ENCODE assay signal across 10 cellular contexts in the genomic region with DNA sequence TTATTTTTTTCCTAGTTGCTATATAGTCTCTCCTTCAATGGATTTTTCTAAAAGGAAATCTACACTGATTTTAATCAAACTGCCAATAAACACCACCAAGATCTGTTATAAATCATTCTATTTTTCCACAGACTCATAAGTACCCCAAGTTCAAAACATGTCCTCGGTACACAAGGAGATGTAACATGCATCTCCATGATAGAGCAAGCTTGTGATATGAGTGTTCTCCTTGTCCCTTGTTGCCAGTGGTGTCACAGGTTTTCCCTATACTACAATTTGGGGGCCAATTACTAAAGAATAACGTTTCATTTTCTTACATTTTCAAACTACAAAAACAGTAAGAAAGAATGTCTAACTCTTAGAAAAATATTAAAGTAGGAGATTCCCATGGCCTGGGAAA. TPM values are rescaled to one million over a fixed set of nuclear protein-coding genes. Genes with fewer than 3 reads are reported as not detected.
DNase-seq lines count a peak whose midpoint lies in the region; ATAC-seq, FAIRE-seq and TF ChIP-seq lines count a peak whose summit lies in the region.
"Had no signal": no experiment of that assay in that cellular context is flagged by ENCODE, and none has a peak within 500 bp of the region (broad histone marks: within the 10 kb centered on the region; RNA-seq: fewer than 3 reads in every experiment).

No MANE protein-coding gene starts in this region.

- H3K4me3 Mint-ChIP-seq in activated CD4-positive, alpha-beta T cell treated with anti-CD3 and anti-CD28 coated beads, Interleukin-2, amount 10 ng/mL, durations not matched to agents 24 days and 14 days, result peak overlapping the region; percentile 86
- peak overlapping the region; percentile 74 to 90 for H3K4me3 Mint-ChIP-seq in stimulated activated naive CD8-positive, alpha-beta T cell treated with anti-CD3 and anti-CD28 coated beads, Interleukin-15, amount 100 ng/mL, for 72 hours

- H3K4me1 ChIP-seq in OCI-LY7 (ENCODE audit: insufficient read depth, low read length, poor library complexity, severe bottlenecking), result peaks cover 69% of the 10 kb centered on the region
- no peaks in the 10 kb centered on the region for H3K4me1 ChIP-seq in endothelial cell of umbilical vein (ENCODE audit: control insufficient read depth, extremely low read depth, insufficient read depth, low read length)

- no peak for ATAC-seq in stimulated activated naive CD8-positive, alpha-beta T cell treated with anti-CD3 and anti-CD28 coated beads, Interleukin-15, amount 100 ng/mL, for 72 hours
- no peak for ATAC-seq in HG03159 (IDR thresholded peaks at IDR 0.05; ENCODE audit: unreplicated experiment)

- intact Hi-C loops in activated CD4-positive, alpha-beta T cell treated with anti-CD3 and anti-CD28 coated beads, Interleukin-2, amount 10 ng/mL, durations not matched to agents 24 days and 14 days (cut with micrococcal nuclease), result loop anchor here (1.0 to 5.0 kb wide), 2 partner anchors 12 to 87 kb away; no protein-coding TSS in a partner anchor
- intact Hi-C loops in OCI-LY7 (cut with micrococcal nuclease; ENCODE audit: unreplicated experiment), result loop anchor here (1.0 to 10.0 kb wide), 4 partner anchors 101 to 805 kb away; a partner anchor contains a TSS
- intact Hi-C loops in endothelial cell of umbilical vein (cut with micrococcal nuclease), result no loop called here

- no peak overlapping the region for H3K9ac ChIP-seq in endothelial cell of umbilical vein (replicated peaks; ENCODE audit: extremely low read depth, insufficient read depth, low read length)

- no peak for FAIRE-seq in endothelial cell of umbilical vein (lab: Jason Lieb, UNC)

- peaks cover 0 to 2% of the 10 kb centered on the region in 2 experiments for H3K27me3 ChIP-seq in endothelial cell of umbilical vein (ENCODE audit: control insufficient read depth in 2 of 2, insufficient read depth in 2 of 2, low read length in 2 of 2)

- H3K9me3 Mint-ChIP-seq in activated CD4-positive, alpha-beta T cell treated with anti-CD3 and anti-CD28 coated beads, Interleukin-2, amount 10 ng/mL, durations not matched to agents 24 days and 14 days, result no peaks in the 10 kb centered on the region
- H3K9me3 Mint-ChIP-seq in stimulated activated naive CD8-positive, alpha-beta T cell treated with anti-CD3 and anti-CD28 coated beads, Interleukin-15, amount 100 ng/mL, for 72 hours, result no peaks in the 10 kb centered on the region

- BruUV-seq in OCI-LY7 (replicated peaks; lab: Mats Ljungman, UMichigan), result TSS peak; percentile 86
- no TSS peak for BruUV-seq in endothelial cell of umbilical vein (replicated peaks; lab: Mats Ljungman, UMichigan)

- peaks cover 11% of the 10 kb centered on the region for H3K36me3 Mint-ChIP-seq in activated CD4-positive, alpha-beta T cell treated with anti-CD3 and anti-CD28 coated beads, Interleukin-2, amount 10 ng/mL, durations not matched to agents 24 days and 14 days (ENCODE audit: low read depth)

- CTCF ChIA-PET in OCI-LY7 (lab: Charles Lee; ENCODE audit: unreplicated experiment) (interaction anchor here (1.2 kb wide), 1 partner anchor 13 kb away, joined by 5 read pairs; no protein-coding TSS in a partner anchor), endothelial cell of umbilical vein (lab: Charles Lee) (no interaction called here)

- H3K36me3 ChIP-seq in OCI-LY7 (ENCODE audit: insufficient read depth, low read length) (peaks cover 4% of the 10 kb centered on the region; the same call in 1 of the 2 replicates), endothelial cell of umbilical vein (ENCODE audit: control insufficient read depth in 2 of 2, extremely low read depth in 1 of 2, insufficient read depth in 2 of 2, low read length in 2 of 2) (no peaks in the 10 kb centered on the region)

- POLR2A ChIA-PET in OCI-LY7 (lab: Charles Lee), result interaction anchor here (0.6 to 1.9 kb wide), 11 partner anchors 11 to 101 kb away, joined by 3 to 5 read pairs (median 4); a partner anchor contains a TSS
- POLR2A ChIA-PET in endothelial cell of umbilical vein (lab: Charles Lee), result no interaction called here

- H2AFZ ChIP-seq in OCI-LY7 (ENCODE audit: low read length) (peak overlapping the region; percentile 79; the same call in 1 of the 2 replicates), endothelial cell of umbilical vein (ENCODE audit: low read depth, low read length) (peak overlapping the region; percentile 29)

- no peaks in the 10 kb centered on the region for H3K9me3 ChIP-seq in OCI-LY7 (ENCODE audit: low read length)
- H3K9me3 ChIP-seq in endothelial cell of umbilical vein (replicated peaks; ENCODE audit: control insufficient read depth, insufficient read depth, low read length), result no peaks in the 10 kb centered on the region

- H3K79me2 ChIP-seq in OCI-LY7 (ENCODE audit: insufficient read depth, low read depth, low read length) (peaks cover 54% of the 10 kb centered on the region), endothelial cell of umbilical vein (ENCODE audit: control insufficient read depth, insufficient read depth, low read length) (no peaks in the 10 kb centered on the region)

- no peak for TF ChIP-seq POLR2A in endothelial cell of umbilical vein (IDR thresholded peaks at IDR 0.05; ENCODE audit: low read depth, low read length)

- H3K27ac Mint-ChIP-seq in activated CD4-positive, alpha-beta T cell treated with anti-CD3 and anti-CD28 coated beads, Interleukin-2, amount 10 ng/mL, durations not matched to agents 24 days and 14 days, result peak overlapping the region; percentile 94
- peak overlapping the region; percentile 98 for H3K27ac Mint-ChIP-seq in stimulated activated naive CD8-positive, alpha-beta T cell treated with anti-CD3 and anti-CD28 coated beads, Interleukin-15, amount 100 ng/mL, for 72 hours

- H3K4me1 Mint-ChIP-seq in activated CD4-positive, alpha-beta T cell treated with anti-CD3 and anti-CD28 coated beads, Interleukin-2, amount 10 ng/mL, durations not matched to agents 24 days and 14 days, result peaks cover 58% of the 10 kb centered on the region
- H3K4me1 Mint-ChIP-seq in stimulated activated naive CD8-positive, alpha-beta T cell treated with anti-CD3 and anti-CD28 coated beads, Interleukin-15, amount 100 ng/mL, for 72 hours, result peaks cover 68% of the 10 kb centered on the region

- H3K27ac ChIP-seq in OCI-LY7 (ENCODE audit: low read depth, low read length, poor library complexity, severe bottlenecking) (peak overlapping the region; percentile 89), endothelial cell of umbilical vein (ENCODE audit: insufficient read depth, low read depth, low read length) (no peak overlapping the region)

- H3K4me2 ChIP-seq in OCI-LY7 (ENCODE audit: low read length) (peak overlapping the region; percentile 68), endothelial cell of umbilical vein (ENCODE audit: insufficient read depth, low read length) (peak overlapping the region; percentile 47)

- TF ChIP-seq CTCF in OCI-LY7 (conservative IDR thresholded peaks at IDR 0.05; ENCODE audit: low read length) (no peak), endothelial cell of umbilical vein (IDR thresholded peaks at IDR 0.05; ENCODE audit: extremely low read depth in 1 of 2, insufficient read depth in 1 of 2, low read depth in 1 of 2, low read length in 2 of 2) (no peak)

- H3K9me1 ChIP-seq in endothelial cell of umbilical vein (replicated peaks; ENCODE audit: control insufficient read depth, extremely low read depth, insufficient read depth, low read length), result no peaks in the 10 kb centered on the region

- DNase-seq in activated CD4-positive, alpha-beta T cell treated with anti-CD3 and anti-CD28 coated beads, Interleukin-2, amount 10 ng/mL, durations not matched to agents 24 days and 14 days, result no peak
- no peak for DNase-seq in activated CD4-positive, alpha-beta T cell treated with anti-CD3 and anti-CD28 coated beads, Interleukin-2, amount 50 U/mL, for 48 hours
- DNase-seq in OCI-LY7 (ENCODE audit: low spot score), result no peak
- no peak for DNase-seq in endothelial cell of umbilical vein (ENCODE audit: low read depth, low spot score)
- no peak for DNase-seq in stimulated activated naive CD8-positive, alpha-beta T cell treated with anti-CD3 and anti-CD28 coated beads, Interleukin-15, amount 100 ng/mL, for 72 hours
- DNase-seq in putamen (ENCODE audit: low spot score), result no peak
- DNase-seq in NCI-H526 (lab: John Stamatoyannopoulos, UW), result no peak
- DNase-seq: mammary epithelial cell, NCI-H2029 treated with DMSO at 0.1 percent for 48 hours had no signal

- no peaks in the 10 kb centered on the region for H3K9me2 ChIP-seq in OCI-LY7 (ENCODE audit: insufficient read depth, low read length)

- H4K20me1 ChIP-seq in OCI-LY7 (ENCODE audit: insufficient read depth, low read length) (no peaks in the 10 kb centered on the region), endothelial cell of umbilical vein (replicated peaks; ENCODE audit: control insufficient read depth, extremely low read depth, insufficient read depth, low read length) (no peaks in the 10 kb centered on the region)

- dilution Hi-C loops in endothelial cell of umbilical vein (cut with MboI; ENCODE audit: extremely low pct_ligation_motif_present, low sequenced_read_pairs), result no loop called here

- H3K4me3 ChIP-seq in OCI-LY7 (ENCODE audit: low read depth, low read length, poor library complexity, severe bottlenecking) (peak overlapping the region; percentile 80), endothelial cell of umbilical vein (replicated peaks in 1 of 3; ENCODE audit: insufficient read depth in 1 of 3, low read depth in 1 of 3, low read length in 3 of 3) (no peak overlapping the region)

- H3K27me3 Mint-ChIP-seq in activated CD4-positive, alpha-beta T cell treated with anti-CD3 and anti-CD28 coated beads, Interleukin-2, amount 10 ng/mL, durations not matched to agents 24 days and 14 days, result no peaks in the 10 kb centered on the region
- H3K27me3 Mint-ChIP-seq in stimulated activated naive CD8-positive, alpha-beta T cell treated with anti-CD3 and anti-CD28 coated beads, Interleukin-15, amount 100 ng/mL, for 72 hours, result no peaks in the 10 kb centered on the region

TF ChIP-seq in endothelial cell of umbilical vein, 7 proteins besides CTCF, POLR2A, EP300 and RAD21 (continues in another document):
- TF ChIP-seq EZH2 (IDR thresholded peaks at IDR 0.05; ENCODE audit: borderline replicate concordance, low read depth, low read length, severe bottlenecking), result no peak
- TF ChIP-seq POLR2AphosphoS5 (IDR thresholded peaks at IDR 0.05; ENCODE audit: insufficient read depth, low read depth, low read length), result no peak

RNA-seq across cellular contexts. Expression of a gene that starts 0.5 kb away (rescaled TPM):
- total RNA-seq in activated CD4-positive, alpha-beta T cell treated with anti-CD3 and anti-CD28 coated beads, Interleukin-2, amount 10 ng/mL, durations not matched to agents 24 days and 14 days, result 37.4 and 38.0 TPM in 2 replicates
- 50.8 and 52.3 TPM in 2 replicates for total RNA-seq in OCI-LY7 (2014; rRNA removed; shearing (Covaris generic))
- 64.5 and 79.5 TPM in 2 replicates for total RNA-seq in OCI-LY7 (2022)
- 5.5 and 6.4 TPM in 2 replicates for total RNA-seq in endothelial cell of umbilical vein
- polyA plus RNA-seq in endothelial cell of umbilical vein, result 4.1 and 4.9 TPM in 2 replicates
- 3.7 and 5.1 TPM in 2 replicates for polyA plus RNA-seq in endothelial cell of umbilical vein (2011; cell fraction: cytosol; rRNA removed)
- polyA plus RNA-seq in endothelial cell of umbilical vein (2011; cell fraction: nucleus; rRNA removed), result 10.5 and 11.6 TPM in 2 replicates
- 2.3 and 4.1 TPM in 2 replicates for polyA plus RNA-seq in endothelial cell of umbilical vein (2012)
- 7.7 and 8.1 TPM in 2 replicates for polyA minus RNA-seq in endothelial cell of umbilical vein
- not detected for polyA minus RNA-seq in endothelial cell of umbilical vein (2011; cell fraction: cytosol; rRNA and poly(A)+ RNA removed)
- polyA minus RNA-seq in endothelial cell of umbilical vein (2011; cell fraction: nucleus; rRNA and poly(A)+ RNA removed), result 4.5 and 5.4 TPM in 2 replicates
